In genomic region chr20:38725959-38726848, GRCh38 we compare ENCODE assay signal across 1 cellular context.
TF ChIP-seq lines count a peak whose summit lies in the region.

No MANE protein-coding gene starts in this region.

TF ChIP-seq in HepG2, 621 proteins besides CTCF, POLR2A, EP300 and RAD21 (continued from another document):
- TF ChIP-seq, protein P1, sequence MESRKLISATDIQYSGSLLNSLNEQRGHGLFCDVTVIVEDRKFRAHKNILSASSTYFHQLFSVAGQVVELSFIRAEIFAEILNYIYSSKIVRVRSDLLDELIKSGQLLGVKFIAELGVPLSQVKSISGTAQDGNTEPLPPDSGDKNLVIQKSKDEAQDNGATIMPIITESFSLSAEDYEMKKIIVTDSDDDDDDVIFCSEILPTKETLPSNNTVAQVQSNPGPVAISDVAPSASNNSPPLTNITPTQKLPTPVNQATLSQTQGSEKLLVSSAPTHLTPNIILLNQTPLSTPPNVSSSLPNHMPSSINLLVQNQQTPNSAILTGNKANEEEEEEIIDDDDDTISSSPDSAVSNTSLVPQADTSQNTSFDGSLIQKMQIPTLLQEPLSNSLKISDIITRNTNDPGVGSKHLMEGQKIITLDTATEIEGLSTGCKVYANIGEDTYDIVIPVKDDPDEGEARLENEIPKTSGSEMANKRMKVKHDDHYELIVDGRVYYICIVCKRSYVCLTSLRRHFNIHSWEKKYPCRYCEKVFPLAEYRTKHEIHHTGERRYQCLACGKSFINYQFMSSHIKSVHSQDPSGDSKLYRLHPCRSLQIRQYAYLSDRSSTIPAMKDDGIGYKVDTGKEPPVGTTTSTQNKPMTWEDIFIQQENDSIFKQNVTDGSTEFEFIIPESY (CRISPR knock-in tag; IDR thresholded peaks at IDR 0.05), result 0 out of 2 replicates have a peak, but pooled peaks have one; percentile 34
- TF ChIP-seq ZNF331 (CRISPR knock-in tag; IDR thresholded peaks at IDR 0.05), result 0 out of 2 replicates have a peak, but pooled peaks have one; percentile 14
- no peak for TF ChIP-seq FOSL2 (CRISPR knock-in tag; IDR thresholded peaks at IDR 0.05)
- no peak for TF ChIP-seq SP4 (CRISPR knock-in tag; IDR thresholded peaks at IDR 0.05)
- TF ChIP-seq FOXK1 (CRISPR knock-in tag; IDR thresholded peaks at IDR 0.05; ENCODE audit: borderline replicate concordance, low read depth), result 0 out of 2 replicates have a peak, but pooled peaks have one; percentile 18
- TF ChIP-seq RARG (CRISPR knock-in tag; IDR thresholded peaks at IDR 0.05; ENCODE audit: low read depth), result no peak
- peak; percentile 21 for TF ChIP-seq TEAD3 (CRISPR knock-in tag; optimal IDR thresholded peaks at IDR 0.05; ENCODE audit: borderline replicate concordance)
- peak; percentile 18; the same call in 1 of the 2 replicates for TF ChIP-seq ZBTB7B (CRISPR knock-in tag; IDR thresholded peaks at IDR 0.05)
- TF ChIP-seq ZNF770 (CRISPR knock-in tag; IDR thresholded peaks at IDR 0.05), result peak; percentile 80; the same call in 1 of the 2 replicates
- TF ChIP-seq TRIM24 (CRISPR knock-in tag; IDR thresholded peaks at IDR 0.05), result no peak
- TF ChIP-seq KDM3A (CRISPR knock-in tag; IDR thresholded peaks at IDR 0.05; ENCODE audit: low read depth), result 0 out of 2 replicates have a peak, but pooled peaks have one; percentile 29
- TF ChIP-seq ZMAT5 (CRISPR knock-in tag; IDR thresholded peaks at IDR 0.05; ENCODE audit: borderline replicate concordance, low read depth), result no peak
- TF ChIP-seq NFKB2 (CRISPR knock-in tag; IDR thresholded peaks at IDR 0.05; ENCODE audit: borderline replicate concordance), result peak; percentile 75; the same call in 1 of the 2 replicates
- no peak for TF ChIP-seq TSC22D2 (CRISPR knock-in tag; IDR thresholded peaks at IDR 0.05; ENCODE audit: borderline replicate concordance)
- TF ChIP-seq WIZ (CRISPR knock-in tag; IDR thresholded peaks at IDR 0.05), result 0 out of 2 replicates have a peak, but pooled peaks have one; percentile 26
- TF ChIP-seq MYC (CRISPR knock-in tag; IDR thresholded peaks at IDR 0.05; ENCODE audit: borderline replicate concordance), result peak; percentile 33; the same call in 1 of the 2 replicates
- TF ChIP-seq ZNF574 (CRISPR knock-in tag; IDR thresholded peaks at IDR 0.05), result 0 out of 2 replicates have a peak, but pooled peaks have one; percentile 30
- TF ChIP-seq ZNF687 (CRISPR knock-in tag; IDR thresholded peaks at IDR 0.05), result peak; percentile 28; the same call in 1 of the 2 replicates
- TF ChIP-seq PRPF4 (IDR thresholded peaks at IDR 0.05; ENCODE audit: low read depth, low read length, poor library complexity, severe bottlenecking), result no peak
- peak; percentile 12; the same call in 1 of the 2 replicates for TF ChIP-seq EZH2 (conservative IDR thresholded peaks at IDR 0.05; ENCODE audit: low read depth, low read length)
- TF ChIP-seq DNMT1 (CRISPR knock-in tag; IDR thresholded peaks at IDR 0.05), result 0 out of 2 replicates have a peak, but pooled peaks have one; percentile 39
- TF ChIP-seq ZNF782 (CRISPR knock-in tag; IDR thresholded peaks at IDR 0.05; ENCODE audit: borderline replicate concordance), result peak; percentile 44; the same call in 1 of the 2 replicates
- TF ChIP-seq REL (CRISPR knock-in tag; conservative IDR thresholded peaks at IDR 0.05), result no peak
- no peak for TF ChIP-seq NFYC (CRISPR knock-in tag; IDR thresholded peaks at IDR 0.05)
- TF ChIP-seq ZNF619 (CRISPR knock-in tag; IDR thresholded peaks at IDR 0.05), result no peak
- TF ChIP-seq, protein P2, sequence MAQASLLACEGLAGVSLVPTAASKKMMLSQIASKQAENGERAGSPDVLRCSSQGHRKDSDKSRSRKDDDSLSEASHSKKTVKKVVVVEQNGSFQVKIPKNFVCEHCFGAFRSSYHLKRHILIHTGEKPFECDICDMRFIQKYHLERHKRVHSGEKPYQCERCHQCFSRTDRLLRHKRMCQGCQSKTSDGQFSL (CRISPR knock-in tag; IDR thresholded peaks at IDR 0.05), result peak; percentile 76; the same call in 1 of the 2 replicates
- peak; percentile 62; the same call in 1 of the 2 replicates for TF ChIP-seq ZNF691 (CRISPR knock-in tag; IDR thresholded peaks at IDR 0.05; ENCODE audit: borderline replicate concordance, low read depth)
- TF ChIP-seq ZFY (CRISPR knock-in tag; IDR thresholded peaks at IDR 0.05), result peak; percentile 21; the same call in 1 of the 2 replicates
- TF ChIP-seq SMC3 (IDR thresholded peaks at IDR 0.05; ENCODE audit: low read length), result peak; percentile 72
- TF ChIP-seq, protein P3, sequence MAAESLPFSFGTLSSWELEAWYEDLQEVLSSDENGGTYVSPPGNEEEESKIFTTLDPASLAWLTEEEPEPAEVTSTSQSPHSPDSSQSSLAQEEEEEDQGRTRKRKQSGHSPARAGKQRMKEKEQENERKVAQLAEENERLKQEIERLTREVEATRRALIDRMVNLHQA (CRISPR knock-in tag; IDR thresholded peaks at IDR 0.05), result no peak
